In genomic region chr1:65489481-65489880, GRCh38 we compare ENCODE assay signal across 31 cellular contexts.
"Had no signal": no experiment of that assay in that cellular context is flagged by ENCODE, and none has a peak within 500 bp of the region (broad histone marks: within the 10 kb centered on the region; RNA-seq: fewer than 3 reads in every experiment).

No MANE protein-coding gene starts in this region.

- H3K36me3 Mint-ChIP-seq: activated CD4-positive, alpha-beta memory T cell treated with anti-CD3 and anti-CD28 coated beads for 36 hours; activated CD8-positive, alpha-beta memory T cell treated with anti-CD3 and anti-CD28 coated beads, Interleukin-2, amount 10 ng/mL, durations not matched to agents 7 days and 5 days; brain had no signal

- H3K9me3 Mint-ChIP-seq: activated CD4-positive, alpha-beta memory T cell treated with anti-CD3 and anti-CD28 coated beads for 36 hours; activated CD4-positive, alpha-beta T cell treated with anti-CD3 and anti-CD28 coated beads, Interleukin-2, amount 10 ng/mL, durations not matched to agents 24 days and 14 days; activated T-cell treated with anti-CD3 and anti-CD28 coated beads, Interleukin-2, amount 50 U/mL, for 72 hours; brain; central memory CD8-positive, alpha-beta T cell; dendritic cell treated with granulocyte-macrophage colony-stimulating factor and Interleukin-4, amounts not matched to agents 40 ng/mL and 50 ng/mL, for 4 days; endodermal cell; T-helper 2 cell treated with Interferon-gamma antibody and Interleukin-4, amounts not matched to agents 5 μg/mL and 100 μg/mL, for 36 hours had no signal

- H3K4me3 ChIP-seq: ascending aorta, coronary artery, dorsolateral prefrontal cortex, gastroesophageal sphincter had no signal

- H3K4me3 Mint-ChIP-seq: activated CD4-positive, alpha-beta memory T cell treated with anti-CD3 and anti-CD28 coated beads for 36 hours; activated CD4-positive, alpha-beta T cell treated with anti-CD3 and anti-CD28 coated beads for 36 hours; activated CD4-positive, alpha-beta T cell treated with anti-CD3 and anti-CD28 coated beads, Interleukin-2, amount 10 ng/mL, durations not matched to agents 24 days and 14 days; activated CD8-positive, alpha-beta memory T cell treated with anti-CD3 and anti-CD28 coated beads, Interleukin-2, amount 10 ng/mL, durations not matched to agents 7 days and 5 days; activated CD8-positive, alpha-beta T cell treated with anti-CD3 and anti-CD28 coated beads, Interleukin-2, amount 10 ng/mL, durations not matched to agents 7 days and 5 days; activated naive CD8-positive, alpha-beta T cell; activated naive CD8-positive, alpha-beta T cell treated with anti-CD3 and anti-CD28 coated beads, Interleukin-2, amount 50 U/mL, for 24 hours; activated T-cell treated with anti-CD3 and anti-CD28 coated beads, Interleukin-2, amount 50 U/mL, for 72 hours; brain; central memory CD8-positive, alpha-beta T cell; dendritic cell treated with granulocyte-macrophage colony-stimulating factor and Interleukin-4, amounts not matched to agents 40 ng/mL and 50 ng/mL, for 4 days; endodermal cell; T-helper 17 cell; T-helper 2 cell treated with Interferon-gamma antibody and Interleukin-4, amounts not matched to agents 5 μg/mL and 100 μg/mL, for 36 hours had no signal

- DNase-seq: activated CD4-positive, alpha-beta memory T cell treated with anti-CD3 and anti-CD28 coated beads for 36 hours; activated CD4-positive, alpha-beta T cell treated with anti-CD3 and anti-CD28 coated beads for 36 hours; activated CD4-positive, alpha-beta T cell treated with anti-CD3 and anti-CD28 coated beads, Interleukin-2, amount 10 ng/mL, durations not matched to agents 24 days and 14 days; activated CD4-positive, CD25-positive, alpha-beta regulatory T cell; activated CD4-positive, CD25-positive, alpha-beta regulatory T cell treated with anti-CD3 and anti-CD28 coated beads, Interleukin-2, amount 50 U/mL, for 72 hours; activated CD8-positive, alpha-beta memory T cell treated with anti-CD3 and anti-CD28 coated beads, Interleukin-2, amount 10 ng/mL, durations not matched to agents 7 days and 5 days; activated CD8-positive, alpha-beta memory T cell treated with anti-CD3 and anti-CD28 coated beads, Interleukin-2, amount 50 U/mL, for 4 hours; activated CD8-positive, alpha-beta T cell treated with anti-CD3 and anti-CD28 coated beads, Interleukin-2, amount 10 ng/mL, durations not matched to agents 7 days and 5 days; activated gamma-delta T cell; activated naive CD4-positive, alpha-beta T cell; activated naive CD4-positive, alpha-beta T cell treated with anti-CD3 and anti-CD28 coated beads, Interleukin-2, amount 50 U/mL, for 16 hours; activated naive CD8-positive, alpha-beta T cell treated with anti-CD3 and anti-CD28 coated beads, Interleukin-2, amount 50 U/mL, for 24 hours; activated T-cell treated with anti-CD3 and anti-CD28 coated beads, Interleukin-2, amount 50 U/mL, for 1 hour; activated T-cell treated with anti-CD3 and anti-CD28 coated beads, Interleukin-2, amount 50 U/mL, for 72 hours; dorsolateral prefrontal cortex; effector memory CD4-positive, alpha-beta T cell; endodermal cell; foreskin melanocyte; T-helper 1 cell; T-helper 17 cell; T1000 had no signal

- H3K27ac Mint-ChIP-seq: activated CD4-positive, alpha-beta memory T cell treated with anti-CD3 and anti-CD28 coated beads for 36 hours; activated CD4-positive, alpha-beta T cell treated with anti-CD3 and anti-CD28 coated beads for 36 hours; activated CD4-positive, alpha-beta T cell treated with anti-CD3 and anti-CD28 coated beads, Interleukin-2, amount 10 ng/mL, durations not matched to agents 24 days and 14 days; activated CD8-positive, alpha-beta memory T cell treated with anti-CD3 and anti-CD28 coated beads, Interleukin-2, amount 10 ng/mL, durations not matched to agents 7 days and 5 days; activated CD8-positive, alpha-beta T cell treated with anti-CD3 and anti-CD28 coated beads, Interleukin-2, amount 10 ng/mL, durations not matched to agents 7 days and 5 days; activated naive CD8-positive, alpha-beta T cell; activated naive CD8-positive, alpha-beta T cell treated with anti-CD3 and anti-CD28 coated beads, Interleukin-2, amount 50 U/mL, for 24 hours; activated T-cell treated with anti-CD3 and anti-CD28 coated beads, Interleukin-2, amount 50 U/mL, for 72 hours; brain; dendritic cell treated with granulocyte-macrophage colony-stimulating factor and Interleukin-4, amounts not matched to agents 40 ng/mL and 50 ng/mL, for 4 days; endodermal cell; T-helper 17 cell; T-helper 2 cell treated with Interferon-gamma antibody and Interleukin-4, amounts not matched to agents 5 μg/mL and 100 μg/mL, for 36 hours had no signal

- FAIRE-seq: bronchial epithelial cell had no signal

- H3K27ac ChIP-seq: ascending aorta, coronary artery, dorsolateral prefrontal cortex had no signal

- H3K36me3 ChIP-seq: ascending aorta, gastroesophageal sphincter had no signal

- H3K9me3 ChIP-seq: ascending aorta, gastroesophageal sphincter had no signal

- H3K4me1 Mint-ChIP-seq: activated CD4-positive, alpha-beta T cell treated with anti-CD3 and anti-CD28 coated beads for 36 hours; activated CD4-positive, alpha-beta T cell treated with anti-CD3 and anti-CD28 coated beads, Interleukin-2, amount 10 ng/mL, durations not matched to agents 24 days and 14 days; activated CD8-positive, alpha-beta memory T cell treated with anti-CD3 and anti-CD28 coated beads, Interleukin-2, amount 10 ng/mL, durations not matched to agents 7 days and 5 days; activated naive CD8-positive, alpha-beta T cell treated with anti-CD3 and anti-CD28 coated beads, Interleukin-2, amount 50 U/mL, for 24 hours; brain; central memory CD8-positive, alpha-beta T cell; endodermal cell; T-helper 17 cell had no signal

- ATAC-seq: activated CD4-positive, alpha-beta T cell treated with anti-CD3 and anti-CD28 coated beads for 36 hours; activated CD8-positive, alpha-beta memory T cell treated with anti-CD3 and anti-CD28 coated beads, Interleukin-2, amount 10 ng/mL, durations not matched to agents 7 days and 5 days; activated CD8-positive, alpha-beta T cell treated with anti-CD3 and anti-CD28 coated beads, Interleukin-2, amount 10 ng/mL, durations not matched to agents 7 days and 5 days; activated naive CD8-positive, alpha-beta T cell treated with anti-CD3 and anti-CD28 coated beads, Interleukin-2, amount 50 U/mL, for 24 hours; activated T-cell treated with anti-CD3 and anti-CD28 coated beads, Interleukin-2, amount 50 U/mL, for 72 hours; esophagus mucosa; gastroesophageal sphincter; T-helper 17 cell had no signal

- H3K27me3 Mint-ChIP-seq: activated CD4-positive, alpha-beta memory T cell treated with anti-CD3 and anti-CD28 coated beads for 36 hours; activated CD4-positive, alpha-beta T cell treated with anti-CD3 and anti-CD28 coated beads for 36 hours; activated CD4-positive, alpha-beta T cell treated with anti-CD3 and anti-CD28 coated beads, Interleukin-2, amount 10 ng/mL, durations not matched to agents 24 days and 14 days; activated CD8-positive, alpha-beta memory T cell treated with anti-CD3 and anti-CD28 coated beads, Interleukin-2, amount 10 ng/mL, durations not matched to agents 7 days and 5 days; activated naive CD8-positive, alpha-beta T cell; activated naive CD8-positive, alpha-beta T cell treated with anti-CD3 and anti-CD28 coated beads, Interleukin-2, amount 50 U/mL, for 24 hours; brain; central memory CD8-positive, alpha-beta T cell; dendritic cell treated with granulocyte-macrophage colony-stimulating factor and Interleukin-4, amounts not matched to agents 40 ng/mL and 50 ng/mL, for 4 days; T-helper 17 cell had no signal

- H3K27me3 ChIP-seq: ascending aorta, dorsolateral prefrontal cortex, gastroesophageal sphincter had no signal
